In the genomic region with DNA sequence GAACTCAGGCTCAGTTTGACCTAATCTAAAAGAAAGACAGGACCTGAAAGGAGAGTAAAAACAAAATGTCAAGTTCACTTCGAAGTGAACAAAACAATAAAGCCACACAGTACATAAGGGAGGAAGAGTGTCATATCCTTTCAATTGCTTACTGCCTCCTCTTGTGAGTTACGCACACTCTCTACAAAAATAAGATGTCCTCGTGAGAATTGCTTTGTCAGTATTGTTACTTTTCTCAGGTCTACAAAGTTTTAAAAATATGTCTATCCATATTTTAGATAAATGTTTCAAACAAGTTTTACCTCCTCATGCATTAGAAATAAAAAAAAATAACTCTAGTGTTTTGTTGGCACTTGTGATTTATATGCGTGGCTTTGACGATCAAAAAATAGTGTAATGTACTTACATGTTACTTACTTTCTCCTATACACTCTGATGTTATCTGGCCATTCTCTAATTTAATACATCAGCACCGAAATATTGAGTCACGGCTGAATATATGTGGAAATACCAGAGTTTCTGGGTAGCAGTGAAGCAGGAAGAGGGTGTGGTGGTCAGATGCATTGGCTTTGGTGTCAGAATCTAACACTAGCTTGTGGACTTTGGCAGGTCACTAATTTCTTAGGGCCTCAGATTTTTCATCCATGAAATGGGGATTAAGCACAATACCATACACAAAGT, we compare ENCODE assay signal across 13 cellular contexts. TPM values are rescaled to one million over a fixed set of nuclear protein-coding genes. Genes with fewer than 3 reads are reported as not detected.
DNase-seq lines count a peak whose midpoint lies in the region; ATAC-seq and TF ChIP-seq lines count a peak whose summit lies in the region.
"Had no signal": no experiment of that assay in that cellular context is flagged by ENCODE, and none has a peak within 500 bp of the region (broad histone marks: within the 10 kb centered on the region; RNA-seq: fewer than 3 reads in every experiment).

No MANE protein-coding gene starts in this region.

- H3K27ac ChIP-seq in suprapubic skin = peak overlapping the region; percentile 57

- no peaks in the 10 kb centered on the region for H3K9me3 ChIP-seq in suprapubic skin
- H3K9me3 ChIP-seq: testis had no signal

- H3K4me3 ChIP-seq in suprapubic skin = no peak overlapping the region
- H3K4me3 ChIP-seq: testis had no signal

- H3K27me3 ChIP-seq in suprapubic skin = no peaks in the 10 kb centered on the region
- H3K27me3 ChIP-seq: testis had no signal

- H3K4me1 Mint-ChIP-seq in activated CD8-positive, alpha-beta memory T cell treated with anti-CD3 and anti-CD28 coated beads, Interleukin-2, amount 10 ng/mL, durations not matched to agents 7 days and 5 days = peaks cover 61% of the 10 kb centered on the region
- H3K4me1 Mint-ChIP-seq in immature natural killer cell (peaks cover 72 to 77% of the 10 kb centered on the region in 2 donors), glutamatergic neuron (ENCODE audit: low read depth, unreplicated experiment) (no peaks in the 10 kb centered on the region)

- DNase-seq in activated CD8-positive, alpha-beta memory T cell treated with anti-CD3 and anti-CD28 coated beads, Interleukin-2, amount 10 ng/mL, durations not matched to agents 7 days and 5 days = peak; percentile 76
- no peak for DNase-seq in activated CD8-positive, alpha-beta memory T cell treated with anti-CD3 and anti-CD28 coated beads, Interleukin-2, amount 50 U/mL, for 48 hours
- no peak for DNase-seq in activated naive CD4-positive, alpha-beta T cell treated with anti-CD3 and anti-CD28 coated beads, Interleukin-2, amount 50 U/mL, for 72 hours (ENCODE audit: low spot score in 2 of 2)
- DNase-seq in immature natural killer cell (peak; percentile 58 to 77 (median 74)), suprapubic skin (ENCODE audit: low spot score in 2 of 2) (no peak), glutamatergic neuron (no peak), T1000 (lab: John Stamatoyannopoulos, UW) (no peak)
- DNase-seq: foreskin fibroblast, NCI-H1436, testis had no signal

- no peaks in the 10 kb centered on the region for H3K9me3 Mint-ChIP-seq in activated CD8-positive, alpha-beta memory T cell treated with anti-CD3 and anti-CD28 coated beads, Interleukin-2, amount 10 ng/mL, durations not matched to agents 7 days and 5 days (ENCODE audit: low read depth)
- H3K9me3 Mint-ChIP-seq in activated naive CD4-positive, alpha-beta T cell treated with anti-CD3 and anti-CD28 coated beads, Interleukin-2, amount 50 U/mL, for 72 hours = no peaks in the 10 kb centered on the region
- no peaks in the 10 kb centered on the region for H3K9me3 Mint-ChIP-seq in immature natural killer cell
- no peaks in the 10 kb centered on the region for H3K9me3 Mint-ChIP-seq in glutamatergic neuron (ENCODE audit: unreplicated experiment)

- H3K4me1 ChIP-seq in suprapubic skin = peaks cover 6% of the 10 kb centered on the region
- H3K4me1 ChIP-seq: testis had no signal

- no peak for TF ChIP-seq EP300 in suprapubic skin (IDR thresholded peaks at IDR 0.05)

- no peaks in the 10 kb centered on the region for H3K27me3 Mint-ChIP-seq in activated CD8-positive, alpha-beta memory T cell treated with anti-CD3 and anti-CD28 coated beads, Interleukin-2, amount 10 ng/mL, durations not matched to agents 7 days and 5 days
- H3K27me3 Mint-ChIP-seq in immature natural killer cell (ENCODE audit: low read depth in 3 of 3) = peaks cover 0 to 19% (median 13%) of the 10 kb centered on the region in 3 donors
- H3K27me3 Mint-ChIP-seq in glutamatergic neuron (ENCODE audit: unreplicated experiment) = peaks cover 1% of the 10 kb centered on the region

- H3K36me3 ChIP-seq in suprapubic skin = no peaks in the 10 kb centered on the region

- no peaks in the 10 kb centered on the region for H3K36me3 Mint-ChIP-seq in activated CD8-positive, alpha-beta memory T cell treated with anti-CD3 and anti-CD28 coated beads, Interleukin-2, amount 10 ng/mL, durations not matched to agents 7 days and 5 days
- no peaks in the 10 kb centered on the region for H3K36me3 Mint-ChIP-seq in activated naive CD4-positive, alpha-beta T cell treated with anti-CD3 and anti-CD28 coated beads, Interleukin-2, amount 50 U/mL, for 72 hours
- peaks cover 0 to 4% (median 0%) of the 10 kb centered on the region in 3 donors for H3K36me3 Mint-ChIP-seq in immature natural killer cell
- H3K36me3 Mint-ChIP-seq in glutamatergic neuron (ENCODE audit: unreplicated experiment) = no peaks in the 10 kb centered on the region

- H3K4me3 Mint-ChIP-seq in activated CD8-positive, alpha-beta memory T cell treated with anti-CD3 and anti-CD28 coated beads, Interleukin-2, amount 10 ng/mL, durations not matched to agents 7 days and 5 days = peak overlapping the region; percentile 74
- peak overlapping the region; percentile 75 to 87 (median 82) for H3K4me3 Mint-ChIP-seq in immature natural killer cell
- H3K4me3 Mint-ChIP-seq in glutamatergic neuron (ENCODE audit: unreplicated experiment) = no peak overlapping the region

- peak overlapping the region; percentile 96 for H3K27ac Mint-ChIP-seq in activated CD8-positive, alpha-beta memory T cell treated with anti-CD3 and anti-CD28 coated beads, Interleukin-2, amount 10 ng/mL, durations not matched to agents 7 days and 5 days
- peak overlapping the region; percentile 94 to 99 for H3K27ac Mint-ChIP-seq in activated naive CD4-positive, alpha-beta T cell treated with anti-CD3 and anti-CD28 coated beads, Interleukin-2, amount 50 U/mL, for 72 hours
- peak overlapping the region; percentile 95 to 100 (median 99) for H3K27ac Mint-ChIP-seq in immature natural killer cell
- H3K27ac Mint-ChIP-seq in glutamatergic neuron (ENCODE audit: unreplicated experiment) = no peak overlapping the region

- CTCF ChIA-PET in activated CD8-positive, alpha-beta memory T cell treated with anti-CD3 and anti-CD28 coated beads, Interleukin-2, amount 10 ng/mL, durations not matched to agents 7 days and 5 days (lab: Charles Lee) = interaction anchor here (1.0 to 1.6 kb wide), 3 partner anchors 27 to 225 kb away, joined by 3 to 7 read pairs (median 5); no protein-coding TSS in a partner anchor

- 44% methylated on average over 7 of the region's 7 CpGs for WGBS in suprapubic skin

- TF ChIP-seq CTCF in suprapubic skin (IDR thresholded peaks at IDR 0.05) = no peak
- TF ChIP-seq CTCF in glutamatergic neuron (IDR thresholded peaks at IDR 0.05; ENCODE audit: partially characterized antibody, unreplicated experiment) = no peak

- TF ChIP-seq POLR2A in suprapubic skin (IDR thresholded peaks at IDR 0.05) = no peak

- peak; percentile 56 for ATAC-seq in activated CD8-positive, alpha-beta memory T cell treated with anti-CD3 and anti-CD28 coated beads, Interleukin-2, amount 10 ng/mL, durations not matched to agents 7 days and 5 days
- peak; percentile 71 to 73 for ATAC-seq in activated naive CD4-positive, alpha-beta T cell treated with anti-CD3 and anti-CD28 coated beads, Interleukin-2, amount 50 U/mL, for 72 hours
- no peak for ATAC-seq in HG02938 (IDR thresholded peaks at IDR 0.05; ENCODE audit: unreplicated experiment)
- ATAC-seq: HCT116, Panc1 had no signal

RNA-seq across cellular contexts. Expression of gene MRPL1, which starts 8.1 kb away (rescaled TPM):
- 10 to 100 TPM; 28.5 to 43.2 TPM for total RNA-seq in activated CD8-positive, alpha-beta memory T cell treated with anti-CD3 and anti-CD28 coated beads, Interleukin-2, amount 10 ng/mL, durations not matched to agents 7 days and 5 days
- total RNA-seq in activated naive CD4-positive, alpha-beta T cell treated with anti-CD3 and anti-CD28 coated beads, Interleukin-2, amount 50 U/mL, for 72 hours = 10 to 100 TPM; 21.0 to 47.2 TPM
- polyA plus RNA-seq in immature natural killer cell = 10 to 100 TPM; 18.1 to 33.2 (median 24.4) TPM
- total RNA-seq in suprapubic skin (10 to 100 TPM; 13.2 to 28.2 (median 15.6) TPM), glutamatergic neuron (ENCODE audit: unreplicated experiment) (20.1 TPM)

RNA-seq across cellular contexts. Expression of gene CNOT6L, which starts 35.4 kb away (rescaled TPM):
- 100 to 1,000 TPM; 103 to 107 TPM for total RNA-seq in activated CD8-positive, alpha-beta memory T cell treated with anti-CD3 and anti-CD28 coated beads, Interleukin-2, amount 10 ng/mL, durations not matched to agents 7 days and 5 days
- 100 to 1,000 TPM; 105 to 114 TPM for total RNA-seq in activated naive CD4-positive, alpha-beta T cell treated with anti-CD3 and anti-CD28 coated beads, Interleukin-2, amount 50 U/mL, for 72 hours
- polyA plus RNA-seq in immature natural killer cell = 10 to 100 TPM; 26.0 to 61.8 (median 46.4) TPM
- 10 to 100 TPM; 21.3 to 45.8 (median 39.6) TPM for total RNA-seq in suprapubic skin
- total RNA-seq in glutamatergic neuron (ENCODE audit: unreplicated experiment) = 11.9 TPM

Comparison
In these comparisons a context has a peak if more than half of its experiments do, and no peak if none do; other contexts are left out.
1. DNase-seq: peak in activated CD8-positive, alpha-beta memory T cell treated with anti-CD3 and anti-CD28 coated beads, Interleukin-2, amount 10 ng/mL, durations not matched to agents 7 days and 5 days (single experiment) and immature natural killer cell (3 of 3); none in activated CD8-positive, alpha-beta memory T cell treated with anti-CD3 and anti-CD28 coated beads, Interleukin-2, amount 50 U/mL, for 48 hours (single experiment), activated naive CD4-positive, alpha-beta T cell treated with anti-CD3 and anti-CD28 coated beads, Interleukin-2, amount 50 U/mL, for 72 hours (0 of 2), suprapubic skin (0 of 2), glutamatergic neuron (single experiment) and T1000 (single experiment).